20 cellular contexts compared by ENCODE assay signal in genomic region chr5:141250576-141250975, GRCh38. TPM values are rescaled to one million over a fixed set of nuclear protein-coding genes. Genes with fewer than 3 reads are reported as not detected.
"Had no signal": no experiment of that assay in that cellular context is flagged by ENCODE, and none has a peak within 500 bp of the region (broad histone marks: within the 10 kb centered on the region; RNA-seq: fewer than 3 reads in every experiment).

No MANE protein-coding gene starts in this region.

- ATAC-seq: activated CD4-positive, CD25-positive, alpha-beta regulatory T cell treated with anti-CD3 and anti-CD28 coated beads, Interleukin-2, amount 50 U/mL, for 24 hours; activated CD8-positive, alpha-beta T cell treated with anti-CD3 and anti-CD28 coated beads for 36 hours; K562; PC-3; T-helper 17 cell had no signal

- H3K36me3 ChIP-seq: breast epithelium, WERI-Rb-1 had no signal

- H3K4me1 Mint-ChIP-seq: activated naive CD8-positive, alpha-beta T cell treated with anti-CD3 and anti-CD28 coated beads, Interleukin-2, amount 10 ng/mL, durations not matched to agents 7 days and 5 days; T-helper 17 cell had no signal

- H3K4me3 Mint-ChIP-seq: activated CD8-positive, alpha-beta T cell treated with anti-CD3 and anti-CD28 coated beads for 36 hours; activated naive CD8-positive, alpha-beta T cell treated with anti-CD3 and anti-CD28 coated beads, Interleukin-2, amount 10 ng/mL, durations not matched to agents 7 days and 5 days; T-helper 17 cell had no signal

- H3K27me3 Mint-ChIP-seq: activated naive CD8-positive, alpha-beta T cell treated with anti-CD3 and anti-CD28 coated beads, Interleukin-2, amount 10 ng/mL, durations not matched to agents 7 days and 5 days; T-helper 17 cell had no signal

- H3K27ac ChIP-seq: breast epithelium, WERI-Rb-1 had no signal

- H3K27ac Mint-ChIP-seq: activated CD8-positive, alpha-beta T cell treated with anti-CD3 and anti-CD28 coated beads for 36 hours; activated naive CD8-positive, alpha-beta T cell treated with anti-CD3 and anti-CD28 coated beads, Interleukin-2, amount 10 ng/mL, durations not matched to agents 7 days and 5 days; T-helper 17 cell had no signal

- H3K4me1 ChIP-seq: breast epithelium had no signal

- H3K27me3 ChIP-seq: breast epithelium had no signal

- H3K4me3 ChIP-seq: breast epithelium, K562 had no signal

- DNase-seq: activated CD4-positive, alpha-beta T cell treated with anti-CD3 and anti-CD28 coated beads for 4 hours; activated CD8-positive, alpha-beta memory T cell treated with anti-CD3 and anti-CD28 coated beads, Interleukin-2, amount 50 U/mL, for 4 hours; activated CD8-positive, alpha-beta T cell treated with anti-CD3 and anti-CD28 coated beads for 36 hours; activated naive CD4-positive, alpha-beta T cell treated with anti-CD3 and anti-CD28 coated beads, Interleukin-2, amount 50 U/mL, for 16 hours; activated naive CD8-positive, alpha-beta T cell treated with anti-CD3 and anti-CD28 coated beads, Interleukin-2, amount 10 ng/mL, durations not matched to agents 7 days and 5 days; activated T-cell treated with anti-CD3 and anti-CD28 coated beads, Interleukin-2, amount 50 U/mL, for 1 hour; aorta; caudate nucleus; Karpas-422; MM.1S; NCI-H1092; NCI-H1930; PC-3; SIG-M5; T-helper 17 cell; T1000; WERI-Rb-1 had no signal

RNA-seq across cellular contexts. Expression of gene PCDHB15, which starts 5.4 kb away (rescaled TPM):
- total RNA-seq: activated CD8-positive, alpha-beta T cell treated with anti-CD3 and anti-CD28 coated beads for 36 hours; PC-3 had no signal

RNA-seq across cellular contexts. Expression of gene PCDHB14, which starts 27.4 kb away (rescaled TPM):
- total RNA-seq: activated CD8-positive, alpha-beta T cell treated with anti-CD3 and anti-CD28 coated beads for 36 hours; K562; T-helper 17 cell had no signal

RNA-seq across cellular contexts. Expression of gene PCDHB13, which starts 36.9 kb away (rescaled TPM):
- total RNA-seq: activated CD8-positive, alpha-beta T cell treated with anti-CD3 and anti-CD28 coated beads for 36 hours; activated naive CD8-positive, alpha-beta T cell treated with anti-CD3 and anti-CD28 coated beads, Interleukin-2, amount 10 ng/mL, durations not matched to agents 7 days and 5 days; K562; T-helper 17 cell had no signal

RNA-seq across cellular contexts. Expression of gene PCDHB12, which starts 42.1 kb away (rescaled TPM):
- total RNA-seq: activated CD8-positive, alpha-beta T cell treated with anti-CD3 and anti-CD28 coated beads for 36 hours; activated naive CD8-positive, alpha-beta T cell treated with anti-CD3 and anti-CD28 coated beads, Interleukin-2, amount 10 ng/mL, durations not matched to agents 7 days and 5 days; K562; T-helper 17 cell had no signal

RNA-seq across cellular contexts. Expression of gene PCDHB11, which starts 51.1 kb away (rescaled TPM):
- total RNA-seq: activated CD8-positive, alpha-beta T cell treated with anti-CD3 and anti-CD28 coated beads for 36 hours; activated naive CD8-positive, alpha-beta T cell treated with anti-CD3 and anti-CD28 coated beads, Interleukin-2, amount 10 ng/mL, durations not matched to agents 7 days and 5 days; K562; T-helper 17 cell had no signal
